18 cellular contexts compared by ENCODE assay signal in genomic region chr12:20272171-20272570, GRCh38.
DNase-seq lines count a peak whose midpoint lies in the region; ATAC-seq and TF ChIP-seq lines count a peak whose summit lies in the region.
"Had no signal": no experiment of that assay in that cellular context is flagged by ENCODE, and none has a peak within 500 bp of the region (broad histone marks: within the 10 kb centered on the region; RNA-seq: fewer than 3 reads in every experiment).

No MANE protein-coding gene starts in this region.

- H3K27ac ChIP-seq in heart right ventricle (peak overlapping the region; percentile 19 to 79 (median 67)), psoas muscle (peak overlapping the region; percentile 71)

- H3K9me3 ChIP-seq in heart right ventricle (no peaks in the 10 kb centered on the region), psoas muscle (no peaks in the 10 kb centered on the region), T-helper 17 cell (ENCODE audit: control insufficient read depth, low read length, poor library complexity, severe bottlenecking) (no peaks in the 10 kb centered on the region)
- H3K9me3 ChIP-seq: HAP-1, MG63 had no signal

- H3K4me3 ChIP-seq in heart right ventricle (no peak overlapping the region), psoas muscle (no peak overlapping the region)
- H3K4me3 ChIP-seq: HAP-1, MG63 had no signal

- TF ChIP-seq CTCF in chondrocyte (IDR thresholded peaks at IDR 0.05), result peak; percentile 46
- TF ChIP-seq CTCF in heart right ventricle (IDR thresholded peaks at IDR 0.05), result no peak
- TF ChIP-seq CTCF in psoas muscle (IDR thresholded peaks at IDR 0.05), result no peak

- H3K4me3 Mint-ChIP-seq in chondrocyte (ENCODE audit: unreplicated experiment) (no peak overlapping the region), T-helper 17 cell (no peak overlapping the region)
- H3K4me3 Mint-ChIP-seq: CD4-positive, CD25-positive, alpha-beta regulatory T cell had no signal

- H3K27ac Mint-ChIP-seq in chondrocyte (ENCODE audit: unreplicated experiment), result peak overlapping the region; percentile 86
- no peak overlapping the region for H3K27ac Mint-ChIP-seq in T-helper 17 cell
- H3K27ac Mint-ChIP-seq: CD4-positive, CD25-positive, alpha-beta regulatory T cell had no signal

- H3K36me3 Mint-ChIP-seq in chondrocyte (ENCODE audit: low read depth), result peaks cover 2% of the 10 kb centered on the region
- H3K36me3 Mint-ChIP-seq in T-helper 17 cell (ENCODE audit: low read depth), result no peaks in the 10 kb centered on the region
- H3K36me3 Mint-ChIP-seq: CD4-positive, CD25-positive, alpha-beta regulatory T cell had no signal

- H3K27me3 Mint-ChIP-seq in chondrocyte (ENCODE audit: low read depth), result no peaks in the 10 kb centered on the region
- H3K27me3 Mint-ChIP-seq in T-helper 17 cell, result no peaks in the 10 kb centered on the region
- H3K27me3 Mint-ChIP-seq: CD4-positive, CD25-positive, alpha-beta regulatory T cell had no signal

- no peak for DNase-seq in chondrocyte (ENCODE audit: low spot score)
- no peak for DNase-seq in heart right ventricle
- no peak for DNase-seq in psoas muscle
- DNase-seq in NCI-H2029 treated with DMSO at 0.1 percent for 48 hours (lab: John Stamatoyannopoulos, UW), result no peak
- DNase-seq in activated CD4-positive, CD25-positive, alpha-beta regulatory T cell (lab: John Stamatoyannopoulos, UW), result no peak
- DNase-seq in T-helper 17 cell, result no peak
- DNase-seq: CD4-positive, CD25-positive, alpha-beta regulatory T cell; Kasumi-1; NCI-H1417; NCI-H187; NCI-H2107; NCI-H446 treated with DMSO at 0.1 percent for 48 hours; NCI-H526 treated with DMSO at 0.1 percent for 48 hours; OCI-M1; SHP77 had no signal

- H3K36me3 ChIP-seq in heart right ventricle (no peaks in the 10 kb centered on the region), psoas muscle (ENCODE audit: insufficient read depth in 1 of 2, low read depth in 1 of 2) (no peaks in the 10 kb centered on the region)
- H3K36me3 ChIP-seq: HAP-1, MG63 had no signal

- peaks cover 5% of the 10 kb centered on the region for H3K9me3 Mint-ChIP-seq in chondrocyte (ENCODE audit: low read depth)

- H3K27me3 ChIP-seq in heart right ventricle (no peaks in the 10 kb centered on the region), psoas muscle (ENCODE audit: insufficient read depth in 3 of 3, low read length in 2 of 3) (no peaks in the 10 kb centered on the region)
- H3K27me3 ChIP-seq: MG63 had no signal

- intact Hi-C loops in heart right ventricle (cut with DNase I), result loop anchor here in 5 of 10 donors (2.0 to 10.0 kb wide), 6 partner anchors 40 to 527 kb away; partner anchors contain the start of gene PDE3A (in 4 of the 5)
- intact Hi-C loops in psoas muscle (cut with DNase I), result loop anchor here in 1 of 2 donors (10.0 kb wide), 1 partner anchor 53 kb away; no protein-coding TSS in a partner anchor

- peaks cover 0 to 50% (median 18%) of the 10 kb centered on the region in 9 donors for H3K4me1 ChIP-seq in heart right ventricle
- H3K4me1 ChIP-seq in psoas muscle, result peaks cover 38% of the 10 kb centered on the region
- H3K4me1 ChIP-seq: HAP-1 had no signal

- ATAC-seq in heart right ventricle (peak; percentile 36 to 76 (median 64)), psoas muscle (no peak), GM18870 (IDR thresholded peaks at IDR 0.05; ENCODE audit: unreplicated experiment) (no peak), T-helper 17 cell (no peak)

- WGBS in heart right ventricle, 2 donors, result 44 to 51% methylated on average over 1 of the region's 1 CpG
- 79 to 88% (median 84%) methylated on average over 1 of the region's 1 CpG for WGBS in psoas muscle, 3 donors

- H3K4me1 Mint-ChIP-seq in chondrocyte (ENCODE audit: low read depth) (peaks cover 66% of the 10 kb centered on the region), T-helper 17 cell (no peaks in the 10 kb centered on the region)
- H3K4me1 Mint-ChIP-seq: CD4-positive, CD25-positive, alpha-beta regulatory T cell had no signal

Comparison
In these comparisons a context has a peak if more than half of its experiments do, and no peak if none do; other contexts are left out.
1. ATAC-seq: peak in heart right ventricle (8 of 8); none in psoas muscle (0 of 4), GM18870 (single experiment) and T-helper 17 cell (single experiment).